9 cellular contexts compared by ENCODE assay signal in genomic region chr7:155961241-155962190, GRCh38.
A peak's percentile ranks its signal among the peaks of the same experiment; 100 is the strongest.
DNase-seq lines count a peak whose midpoint lies in the region; ATAC-seq lines count a peak whose summit lies in the region.
"Had no signal": no experiment of that assay in that cellular context is flagged by ENCODE, and none has a peak within 500 bp of the region (broad histone marks: within the 10 kb centered on the region; RNA-seq: fewer than 3 reads in every experiment).

No MANE protein-coding gene starts in this region.

- H3K27ac ChIP-seq in caudate nucleus (ENCODE audit: low read depth, low read length), result no peak overlapping the region

- no peak overlapping the region for H3K27ac Mint-ChIP-seq in activated T-helper 2 cell treated with anti-CD3 and anti-CD28 coated beads, Interferon-gamma antibody, Interleukin-2, Interleukin-4, amounts not matched to agents 10 μg/mL and 5 μg/mL and 100 μg/mL, durations not matched to agents 14 hours and 24 hours and 36 hours

- peaks cover 10% of the 10 kb centered on the region for H3K27me3 Mint-ChIP-seq in activated T-helper 2 cell treated with anti-CD3 and anti-CD28 coated beads, Interferon-gamma antibody, Interleukin-2, Interleukin-4, amounts not matched to agents 10 μg/mL and 5 μg/mL and 100 μg/mL, durations not matched to agents 14 hours and 24 hours and 36 hours (ENCODE audit: low read depth)

- H3K4me3 Mint-ChIP-seq in activated T-helper 2 cell treated with anti-CD3 and anti-CD28 coated beads, Interferon-gamma antibody, Interleukin-2, Interleukin-4, amounts not matched to agents 10 μg/mL and 5 μg/mL and 100 μg/mL, durations not matched to agents 14 hours and 24 hours and 36 hours (ENCODE audit: low read depth), result no peak overlapping the region

- H3K36me3 Mint-ChIP-seq in activated T-helper 2 cell treated with anti-CD3 and anti-CD28 coated beads, Interferon-gamma antibody, Interleukin-2, Interleukin-4, amounts not matched to agents 10 μg/mL and 5 μg/mL and 100 μg/mL, durations not matched to agents 14 hours and 24 hours and 36 hours (ENCODE audit: low read depth), result no peaks in the 10 kb centered on the region

- peak; percentile 38 for DNase-seq in GOT3 (lab: John Stamatoyannopoulos, UW)
- peak; percentile 61 for DNase-seq in NCI-H460 (ENCODE audit: extremely low read depth, low read depth)
- peak in 31 of 61 donors; percentile 5 to 69 (median 29) for DNase-seq in caudate nucleus (lab: John Stamatoyannopoulos, UW)
- DNase-seq in non-pigmented ciliary epithelial cell (ENCODE audit: low read depth), result peak; percentile 72
- DNase-seq in activated T-helper 2 cell treated with anti-CD3 and anti-CD28 coated beads, Interferon-gamma antibody, Interleukin-2, Interleukin-4, amounts not matched to agents 10 μg/mL and 5 μg/mL and 100 μg/mL, durations not matched to agents 14 hours and 24 hours and 36 hours (ENCODE audit: low spot score), result no peak
- DNase-seq in NCI-H146 (lab: John Stamatoyannopoulos, UW), result no peak
- DNase-seq: effector CD4-positive, alpha-beta T cell had no signal

- intact Hi-C loops in activated T-helper 2 cell treated with anti-CD3 and anti-CD28 coated beads, Interferon-gamma antibody, Interleukin-2, Interleukin-4, amounts not matched to agents 10 μg/mL and 5 μg/mL and 100 μg/mL, durations not matched to agents 14 hours and 24 hours and 36 hours (cut with micrococcal nuclease), result loop anchor here (1.0 to 5.0 kb wide), 2 partner anchors 36 to 664 kb away; partner anchors contain the start of gene INSIG1

- H3K4me1 Mint-ChIP-seq in activated T-helper 2 cell treated with anti-CD3 and anti-CD28 coated beads, Interferon-gamma antibody, Interleukin-2, Interleukin-4, amounts not matched to agents 10 μg/mL and 5 μg/mL and 100 μg/mL, durations not matched to agents 14 hours and 24 hours and 36 hours (ENCODE audit: low read depth), result peaks cover 21% of the 10 kb centered on the region

- H3K9me3 Mint-ChIP-seq in activated T-helper 2 cell treated with anti-CD3 and anti-CD28 coated beads, Interferon-gamma antibody, Interleukin-2, Interleukin-4, amounts not matched to agents 10 μg/mL and 5 μg/mL and 100 μg/mL, durations not matched to agents 14 hours and 24 hours and 36 hours, result no peaks in the 10 kb centered on the region

- ATAC-seq in HG02884 (IDR thresholded peaks at IDR 0.05; ENCODE audit: unreplicated experiment) (no peak), HG03469 (IDR thresholded peaks at IDR 0.05; ENCODE audit: unreplicated experiment) (no peak)

Comparison
In these comparisons a context has a peak if more than half of its experiments do, and no peak if none do; other contexts are left out.
1. DNase-seq: peak in GOT3 (single experiment), NCI-H460 (single experiment), caudate nucleus (31 of 61) and non-pigmented ciliary epithelial cell (single experiment); none in activated T-helper 2 cell treated with anti-CD3 and anti-CD28 coated beads, Interferon-gamma antibody, Interleukin-2, Interleukin-4, amounts not matched to agents 10 μg/mL and 5 μg/mL and 100 μg/mL, durations not matched to agents 14 hours and 24 hours and 36 hours (single experiment) and NCI-H146 (single experiment).